In the genomic region with DNA sequence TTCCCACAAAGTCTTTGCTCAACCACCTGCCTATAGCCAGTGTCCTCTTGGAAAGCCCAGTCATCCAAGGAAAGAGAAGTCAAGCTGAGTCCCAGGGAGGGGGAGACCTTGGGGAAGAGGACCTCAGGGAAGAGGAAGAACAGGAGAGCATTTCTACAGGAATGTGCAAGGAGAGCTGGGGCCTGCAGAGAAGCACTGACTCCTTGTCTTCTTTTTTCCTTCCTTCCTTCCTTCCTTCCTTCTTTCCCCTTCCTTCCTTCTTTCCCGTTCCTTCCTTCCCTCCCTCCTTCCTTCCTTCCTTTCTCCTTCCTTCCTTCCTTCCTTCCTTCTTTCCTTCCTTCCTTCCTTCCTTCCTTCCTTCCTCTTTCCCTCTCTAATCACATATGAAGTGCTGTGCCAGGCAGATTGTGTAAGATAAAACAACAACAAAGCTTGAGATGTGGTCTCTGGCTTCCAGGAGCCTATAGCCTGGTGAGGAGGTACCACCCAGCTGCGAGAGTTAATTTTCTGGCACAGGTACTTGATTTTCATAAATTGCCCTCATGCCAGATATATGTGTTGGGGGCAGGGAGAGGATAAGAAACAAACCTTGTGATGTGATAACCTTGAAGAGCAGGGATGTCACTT, we compare ENCODE assay signal across 1 cellular context.
TF ChIP-seq lines count a peak whose summit lies in the region.

No MANE protein-coding gene starts in this region.

TF ChIP-seq in GM23338, 12 proteins besides CTCF, POLR2A, EP300 and RAD21 (continued from another document):
- TF ChIP-seq, protein P1, sequence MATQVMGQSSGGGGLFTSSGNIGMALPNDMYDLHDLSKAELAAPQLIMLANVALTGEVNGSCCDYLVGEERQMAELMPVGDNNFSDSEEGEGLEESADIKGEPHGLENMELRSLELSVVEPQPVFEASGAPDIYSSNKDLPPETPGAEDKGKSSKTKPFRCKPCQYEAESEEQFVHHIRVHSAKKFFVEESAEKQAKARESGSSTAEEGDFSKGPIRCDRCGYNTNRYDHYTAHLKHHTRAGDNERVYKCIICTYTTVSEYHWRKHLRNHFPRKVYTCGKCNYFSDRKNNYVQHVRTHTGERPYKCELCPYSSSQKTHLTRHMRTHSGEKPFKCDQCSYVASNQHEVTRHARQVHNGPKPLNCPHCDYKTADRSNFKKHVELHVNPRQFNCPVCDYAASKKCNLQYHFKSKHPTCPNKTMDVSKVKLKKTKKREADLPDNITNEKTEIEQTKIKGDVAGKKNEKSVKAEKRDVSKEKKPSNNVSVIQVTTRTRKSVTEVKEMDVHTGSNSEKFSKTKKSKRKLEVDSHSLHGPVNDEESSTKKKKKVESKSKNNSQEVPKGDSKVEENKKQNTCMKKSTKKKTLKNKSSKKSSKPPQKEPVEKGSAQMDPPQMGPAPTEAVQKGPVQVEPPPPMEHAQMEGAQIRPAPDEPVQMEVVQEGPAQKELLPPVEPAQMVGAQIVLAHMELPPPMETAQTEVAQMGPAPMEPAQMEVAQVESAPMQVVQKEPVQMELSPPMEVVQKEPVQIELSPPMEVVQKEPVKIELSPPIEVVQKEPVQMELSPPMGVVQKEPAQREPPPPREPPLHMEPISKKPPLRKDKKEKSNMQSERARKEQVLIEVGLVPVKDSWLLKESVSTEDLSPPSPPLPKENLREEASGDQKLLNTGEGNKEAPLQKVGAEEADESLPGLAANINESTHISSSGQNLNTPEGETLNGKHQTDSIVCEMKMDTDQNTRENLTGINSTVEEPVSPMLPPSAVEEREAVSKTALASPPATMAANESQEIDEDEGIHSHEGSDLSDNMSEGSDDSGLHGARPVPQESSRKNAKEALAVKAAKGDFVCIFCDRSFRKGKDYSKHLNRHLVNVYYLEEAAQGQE (IDR thresholded peaks at IDR 0.05; ENCODE audit: unreplicated experiment), result no peak
- no peak for TF ChIP-seq STAT1 (IDR thresholded peaks at IDR 0.05; ENCODE audit: unreplicated experiment)
- no peak for TF ChIP-seq ZNF114 (CRISPR knock-in tag; IDR thresholded peaks at IDR 0.05)
- no peak for TF ChIP-seq POLR2AphosphoS5 (IDR thresholded peaks at IDR 0.05; ENCODE audit: low read depth)
- no peak for TF ChIP-seq CREB1 (CRISPR knock-in tag; IDR thresholded peaks at IDR 0.05; ENCODE audit: low read depth)
- no peak for TF ChIP-seq EZH2phosphoT487 (IDR thresholded peaks at IDR 0.05; ENCODE audit: unreplicated experiment)
- TF ChIP-seq, protein P2, sequence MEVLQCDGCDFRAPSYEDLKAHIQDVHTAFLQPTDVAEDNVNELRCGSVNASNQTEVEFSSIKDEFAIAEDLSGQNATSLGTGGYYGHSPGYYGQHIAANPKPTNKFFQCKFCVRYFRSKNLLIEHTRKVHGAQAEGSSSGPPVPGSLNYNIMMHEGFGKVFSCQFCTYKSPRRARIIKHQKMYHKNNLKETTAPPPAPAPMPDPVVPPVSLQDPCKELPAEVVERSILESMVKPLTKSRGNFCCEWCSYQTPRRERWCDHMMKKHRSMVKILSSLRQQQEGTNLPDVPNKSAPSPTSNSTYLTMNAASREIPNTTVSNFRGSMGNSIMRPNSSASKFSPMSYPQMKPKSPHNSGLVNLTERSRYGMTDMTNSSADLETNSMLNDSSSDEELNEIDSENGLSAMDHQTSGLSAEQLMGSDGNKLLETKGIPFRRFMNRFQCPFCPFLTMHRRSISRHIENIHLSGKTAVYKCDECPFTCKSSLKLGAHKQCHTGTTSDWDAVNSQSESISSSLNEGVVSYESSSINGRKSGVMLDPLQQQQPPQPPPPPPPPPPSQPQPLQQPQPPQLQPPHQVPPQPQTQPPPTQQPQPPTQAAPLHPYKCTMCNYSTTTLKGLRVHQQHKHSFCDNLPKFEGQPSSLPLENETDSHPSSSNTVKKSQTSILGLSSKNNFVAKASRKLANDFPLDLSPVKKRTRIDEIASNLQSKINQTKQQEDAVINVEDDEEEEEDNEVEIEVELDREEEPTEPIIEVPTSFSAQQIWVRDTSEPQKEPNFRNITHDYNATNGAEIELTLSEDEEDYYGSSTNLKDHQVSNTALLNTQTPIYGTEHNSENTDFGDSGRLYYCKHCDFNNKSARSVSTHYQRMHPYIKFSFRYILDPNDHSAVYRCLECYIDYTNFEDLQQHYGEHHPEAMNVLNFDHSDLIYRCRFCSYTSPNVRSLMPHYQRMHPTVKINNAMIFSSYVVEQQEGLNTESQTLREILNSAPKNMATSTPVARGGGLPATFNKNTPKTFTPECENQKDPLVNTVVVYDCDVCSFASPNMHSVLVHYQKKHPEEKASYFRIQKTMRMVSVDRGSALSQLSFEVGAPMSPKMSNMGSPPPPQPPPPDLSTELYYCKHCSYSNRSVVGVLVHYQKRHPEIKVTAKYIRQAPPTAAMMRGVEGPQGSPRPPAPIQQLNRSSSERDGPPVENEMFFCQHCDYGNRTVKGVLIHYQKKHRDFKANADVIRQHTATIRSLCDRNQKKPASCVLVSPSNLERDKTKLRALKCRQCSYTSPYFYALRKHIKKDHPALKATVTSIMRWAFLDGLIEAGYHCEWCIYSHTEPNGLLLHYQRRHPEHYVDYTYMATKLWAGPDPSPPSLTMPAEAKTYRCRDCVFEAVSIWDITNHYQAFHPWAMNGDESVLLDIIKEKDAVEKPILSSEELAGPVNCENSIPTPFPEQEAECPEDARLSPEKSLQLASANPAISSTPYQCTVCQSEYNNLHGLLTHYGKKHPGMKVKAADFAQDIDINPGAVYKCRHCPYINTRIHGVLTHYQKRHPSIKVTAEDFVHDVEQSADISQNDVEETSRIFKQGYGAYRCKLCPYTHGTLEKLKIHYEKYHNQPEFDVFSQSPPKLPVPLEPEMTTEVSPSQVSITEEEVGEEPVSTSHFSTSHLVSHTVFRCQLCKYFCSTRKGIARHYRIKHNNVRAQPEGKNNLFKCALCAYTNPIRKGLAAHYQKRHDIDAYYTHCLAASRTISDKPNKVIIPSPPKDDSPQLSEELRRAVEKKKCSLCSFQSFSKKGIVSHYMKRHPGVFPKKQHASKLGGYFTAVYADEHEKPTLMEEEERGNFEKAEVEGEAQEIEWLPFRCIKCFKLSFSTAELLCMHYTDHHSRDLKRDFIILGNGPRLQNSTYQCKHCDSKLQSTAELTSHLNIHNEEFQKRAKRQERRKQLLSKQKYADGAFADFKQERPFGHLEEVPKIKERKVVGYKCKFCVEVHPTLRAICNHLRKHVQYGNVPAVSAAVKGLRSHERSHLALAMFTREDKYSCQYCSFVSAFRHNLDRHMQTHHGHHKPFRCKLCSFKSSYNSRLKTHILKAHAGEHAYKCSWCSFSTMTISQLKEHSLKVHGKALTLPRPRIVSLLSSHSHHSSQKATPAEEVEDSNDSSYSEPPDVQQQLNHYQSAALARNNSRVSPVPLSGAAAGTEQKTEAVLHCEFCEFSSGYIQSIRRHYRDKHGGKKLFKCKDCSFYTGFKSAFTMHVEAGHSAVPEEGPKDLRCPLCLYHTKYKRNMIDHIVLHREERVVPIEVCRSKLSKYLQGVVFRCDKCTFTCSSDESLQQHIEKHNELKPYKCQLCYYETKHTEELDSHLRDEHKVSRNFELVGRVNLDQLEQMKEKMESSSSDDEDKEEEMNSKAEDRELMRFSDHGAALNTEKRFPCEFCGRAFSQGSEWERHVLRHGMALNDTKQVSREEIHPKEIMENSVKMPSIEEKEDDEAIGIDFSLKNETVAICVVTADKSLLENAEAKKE (CRISPR knock-in tag; IDR thresholded peaks at IDR 0.05), result no peak; the same call in 1 of the 2 replicates
TF ChIP-seq in GM23338: peak in this region for 0.
